In the genomic region with DNA sequence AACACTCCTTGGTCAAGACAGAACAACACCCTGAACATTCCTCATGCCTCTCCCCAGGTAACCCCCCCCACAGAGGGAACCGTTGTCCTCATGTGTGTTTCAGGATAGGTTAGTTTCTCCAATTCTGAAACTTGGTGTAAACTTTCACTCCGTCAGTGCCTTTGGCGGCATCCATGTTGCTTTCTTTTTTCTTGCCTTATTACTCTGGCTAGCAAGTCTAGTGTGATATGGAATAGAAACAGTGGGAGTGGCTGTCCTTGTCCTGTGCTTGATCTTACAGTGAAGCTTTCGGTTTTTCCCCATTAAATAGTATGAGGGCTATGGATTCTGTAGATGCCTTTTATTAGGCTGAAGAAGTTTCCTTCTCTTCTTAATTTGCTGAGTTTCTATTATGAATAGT, we compare ENCODE assay signal across 11 cellular contexts. TPM values are rescaled to one million over a fixed set of nuclear protein-coding genes. Genes with fewer than 3 reads are reported as not detected.
"Had no signal": no experiment of that assay in that cellular context is flagged by ENCODE, and none has a peak within 500 bp of the region (broad histone marks: within the 10 kb centered on the region; RNA-seq: fewer than 3 reads in every experiment).

No MANE protein-coding gene starts in this region.

- H3K4me2 ChIP-seq: KMS-11 had no signal

- DNase-seq: IMR-90, Karpas-422, Kasumi-1, KBM-7, KG1 had no signal

- H3K9ac ChIP-seq: KMS-11 had no signal

- H3K27ac ChIP-seq: HL-60, KMS-11 had no signal

- FAIRE-seq: HTR-8/SVneo had no signal

- H3K36me3 Mint-ChIP-seq: IgD-negative memory B cell had no signal

- H3K4me1 Mint-ChIP-seq: IgD-negative memory B cell had no signal

- H3K27ac Mint-ChIP-seq: IgD-negative memory B cell had no signal

RNA-seq across cellular contexts. Expression of a gene that starts 35.7 kb away (rescaled TPM):
- total RNA-seq: HT-29, HT1080, IMR-90 had no signal
- polyA plus RNA-seq: IgD-negative memory B cell, IMR-90 had no signal
